Comparison of ENCODE assay signal across 24 cellular contexts in genomic region chr5:83731638-83732037, GRCh38. TPM values are rescaled to one million over a fixed set of nuclear protein-coding genes. Genes with fewer than 3 reads are reported as not detected.
DNase-seq lines count a peak whose midpoint lies in the region; ATAC-seq and TF ChIP-seq lines count a peak whose summit lies in the region.
"Had no signal": no experiment of that assay in that cellular context is flagged by ENCODE, and none has a peak within 500 bp of the region (broad histone marks: within the 10 kb centered on the region; RNA-seq: fewer than 3 reads in every experiment).

No MANE protein-coding gene starts in this region.

- H3K4me3 Mint-ChIP-seq in activated T-cell treated with anti-CD3 and anti-CD28 coated beads, Interleukin-2, amount 50 U/mL, for 24 hours: no peak overlapping the region
- H3K4me3 Mint-ChIP-seq: naive B cell had no signal

- H3K9me3 Mint-ChIP-seq in activated T-cell treated with anti-CD3 and anti-CD28 coated beads, Interleukin-2, amount 50 U/mL, for 24 hours: peaks cover 2% of the 10 kb centered on the region

- no peaks in the 10 kb centered on the region for H3K36me3 Mint-ChIP-seq in activated T-cell treated with anti-CD3 and anti-CD28 coated beads, Interleukin-2, amount 50 U/mL, for 24 hours (ENCODE audit: low read depth)

- no peaks in the 10 kb centered on the region for H4K20me1 ChIP-seq in osteoblast (ENCODE audit: insufficient read depth, low read length)

- no peak for TF ChIP-seq POLR2A in breast epithelium (IDR thresholded peaks at IDR 0.05)

- intact Hi-C loops in breast epithelium (cut with DNase I; ENCODE audit: low total_unique reads): no loop called here

- ATAC-seq in HG03039 (IDR thresholded peaks at IDR 0.05; ENCODE audit: unreplicated experiment): peak; percentile 54
- ATAC-seq: HCT116, heart left ventricle, Panc1, upper lobe of right lung had no signal

- H3K27me3 Mint-ChIP-seq in activated T-cell treated with anti-CD3 and anti-CD28 coated beads, Interleukin-2, amount 50 U/mL, for 24 hours: peaks cover 22% of the 10 kb centered on the region

- DNase-seq in SIG-M5 treated with dmso at 0.1 percent for 504 hours (lab: John Stamatoyannopoulos, UW; ENCODE audit: unreplicated experiment) (peak; percentile 35), SIG-M5 (lab: John Stamatoyannopoulos, UW) (no peak), NOMO-1 (lab: John Stamatoyannopoulos, UW; ENCODE audit: unreplicated experiment in 2 of 2) (peak; percentile 38 to 74), osteoblast (ENCODE audit: insufficient read length, low spot score, missing footprints) (no peak), breast epithelium (ENCODE audit: low spot score in 2 of 2) (no peak), putamen (ENCODE audit: low spot score) (no peak)
- DNase-seq in activated T-cell treated with anti-CD3 and anti-CD28 coated beads, Interleukin-2, amount 50 U/mL, for 24 hours: no peak
- DNase-seq: 8988T; activated effector memory CD4-positive, alpha-beta T cell treated with Interleukin-2 at 50 U/mL for 16 hours; heart left ventricle; mesendoderm; naive B cell; NCI-H1092; NCI-H1930; NCI-H226; NCI-H82; upper lobe of right lung had no signal

- H3K4me1 Mint-ChIP-seq in activated T-cell treated with anti-CD3 and anti-CD28 coated beads, Interleukin-2, amount 50 U/mL, for 24 hours (ENCODE audit: low read depth): no peaks in the 10 kb centered on the region

- no peaks in the 10 kb centered on the region for H3K36me3 ChIP-seq in osteoblast (ENCODE audit: insufficient read depth, low read length)
- H3K36me3 ChIP-seq in breast epithelium: no peaks in the 10 kb centered on the region
- H3K36me3 ChIP-seq: heart left ventricle, upper lobe of right lung had no signal

- TF ChIP-seq CTCF in osteoblast (IDR thresholded peaks at IDR 0.05; ENCODE audit: extremely low read depth, low read depth, low read length) (no peak), breast epithelium (IDR thresholded peaks at IDR 0.05) (no peak)

- H3K4me2 ChIP-seq in osteoblast (ENCODE audit: insufficient read depth, low read length): no peak overlapping the region

- H3K27me3 ChIP-seq in osteoblast (ENCODE audit: insufficient read depth, low read length) (no peaks in the 10 kb centered on the region), breast epithelium (no peaks in the 10 kb centered on the region)
- H3K27me3 ChIP-seq: heart left ventricle, upper lobe of right lung had no signal

- no peaks in the 10 kb centered on the region for H3K4me1 ChIP-seq in osteoblast (ENCODE audit: insufficient read depth, low read length)
- no peaks in the 10 kb centered on the region for H3K4me1 ChIP-seq in breast epithelium
- H3K4me1 ChIP-seq: heart left ventricle, upper lobe of right lung had no signal

- no peak overlapping the region for H3K4me3 ChIP-seq in osteoblast (ENCODE audit: insufficient read depth, low read length)
- H3K4me3 ChIP-seq in breast epithelium: no peak overlapping the region
- H3K4me3 ChIP-seq: heart left ventricle, upper lobe of right lung had no signal

- H3K9me3 ChIP-seq in osteoblast (ENCODE audit: low read depth, low read length) (no peaks in the 10 kb centered on the region), breast epithelium (no peaks in the 10 kb centered on the region)
- H3K9me3 ChIP-seq: heart left ventricle, upper lobe of right lung had no signal

- no peak overlapping the region for H3K27ac Mint-ChIP-seq in activated T-cell treated with anti-CD3 and anti-CD28 coated beads, Interleukin-2, amount 50 U/mL, for 24 hours

- peak overlapping the region; percentile 13 for H2AFZ ChIP-seq in osteoblast (ENCODE audit: low read length)

- H3K79me2 ChIP-seq in osteoblast (ENCODE audit: insufficient read depth, low read length): no peaks in the 10 kb centered on the region

- H3K27ac ChIP-seq in osteoblast (ENCODE audit: low read depth, low read length): no peak overlapping the region
- H3K27ac ChIP-seq in breast epithelium: no peak overlapping the region
- H3K27ac ChIP-seq: epithelial cell of prostate, heart left ventricle, upper lobe of right lung had no signal

RNA-seq across cellular contexts. Expression of gene HAPLN1, which starts 11.0 kb away (rescaled TPM):
- total RNA-seq in osteoblast (18.8 and 36.5 TPM in 2 replicates), breast epithelium (not detected)
- total RNA-seq: omental fat pad; SK-MEL-5; T-helper 2 cell treated with Interferon-gamma antibody and Interleukin-4, amounts not matched to agents 100 ng/mL and 5 ng/mL, for 36 hours had no signal

Comparison
In these comparisons a context has a peak if more than half of its experiments do, and no peak if none do; other contexts are left out.
1. DNase-seq: peak in SIG-M5 treated with dmso at 0.1 percent for 504 hours (single experiment) and NOMO-1 (2 of 2); none in SIG-M5 (single experiment), osteoblast (single experiment), breast epithelium (0 of 2), putamen (single experiment) and activated T-cell treated with anti-CD3 and anti-CD28 coated beads, Interleukin-2, amount 50 U/mL, for 24 hours (single experiment).
2. RNA of gene HAPLN1, which starts 11.0 kb away (total RNA-seq): 18.8 to 36.5 TPM in osteoblast; not detected in breast epithelium; every median in the first group is over 10 times any median in the second.